In genomic region chr17:75110307-75110937, GRCh38 we compare ENCODE assay signal across 6 cellular contexts.
DNase-seq lines count a peak whose midpoint lies in the region; ATAC-seq and TF ChIP-seq lines count a peak whose summit lies in the region.

No MANE protein-coding gene starts in this region.

- no peak for ATAC-seq in activated CD4-positive, CD25-positive, alpha-beta regulatory T cell treated with anti-CD3 and anti-CD28 coated beads, Interleukin-2, amount 50 U/mL, for 24 hours

- H3K27me3 ChIP-seq in effector memory CD4-positive, alpha-beta T cell (replicated peaks; ENCODE audit: control insufficient read depth, insufficient read depth, low read length, poor library complexity, severe bottlenecking), result no peaks in the 10 kb centered on the region

- TF ChIP-seq CTCF in retinal pigment epithelial cell (conservative IDR thresholded peaks at IDR 0.05; ENCODE audit: low read depth, low read length), result no peak

- no peaks in the 10 kb centered on the region for H3K36me3 ChIP-seq in effector memory CD4-positive, alpha-beta T cell (ENCODE audit: control insufficient read depth, insufficient read depth, low read length)

- DNase-seq in activated CD4-positive, CD25-positive, alpha-beta regulatory T cell treated with anti-CD3 and anti-CD28 coated beads, Interleukin-2, amount 50 U/mL, for 72 hours, result peak; percentile 39
- DNase-seq in effector memory CD4-positive, alpha-beta T cell, result no peak
- DNase-seq in retinal pigment epithelial cell (ENCODE audit: low read depth) (no peak), cortex of kidney (lab: John Stamatoyannopoulos, UW) (no peak), NCI-H2171 treated with DMSO at 0.1 percent for 48 hours (lab: John Stamatoyannopoulos, UW) (no peak)

- H3K27ac ChIP-seq in effector memory CD4-positive, alpha-beta T cell (ENCODE audit: insufficient read depth, low read length, poor library complexity, severe bottlenecking), result peak overlapping the region; percentile 62

- peak overlapping the region; percentile 84 for H3K4me3 ChIP-seq in effector memory CD4-positive, alpha-beta T cell (ENCODE audit: insufficient read depth, low read depth, low read length, poor library complexity, severe bottlenecking)
- peak overlapping the region; percentile 86 for H3K4me3 ChIP-seq in retinal pigment epithelial cell (ENCODE audit: low read length)

- H3K4me1 ChIP-seq in effector memory CD4-positive, alpha-beta T cell (ENCODE audit: control insufficient read depth, insufficient read depth, low read length, poor library complexity, severe bottlenecking), result peaks cover 15% of the 10 kb centered on the region

- H3K9me3 ChIP-seq in effector memory CD4-positive, alpha-beta T cell (ENCODE audit: control insufficient read depth, low read length), result no peaks in the 10 kb centered on the region
